8 cellular contexts compared by ENCODE assay signal in genomic region chr17:56913867-56914640, GRCh38. TPM values are rescaled to one million over a fixed set of nuclear protein-coding genes. Genes with fewer than 3 reads are reported as not detected.
DNase-seq lines count a peak whose midpoint lies in the region; ATAC-seq and TF ChIP-seq lines count a peak whose summit lies in the region.

Gene TRIM25, minus strand, starts transcription at chr17:56914049. Its CDS starts 61 bp downstream, at chr17:56913988.

- peak; percentile 65 for ATAC-seq in HG02884 (IDR thresholded peaks at IDR 0.05; ENCODE audit: unreplicated experiment)

- H3K27me3 ChIP-seq in right atrium auricular region = no peaks in the 10 kb centered on the region
- H3K27me3 ChIP-seq in uterus = no peaks in the 10 kb centered on the region

- TF ChIP-seq CTCF in right atrium auricular region (IDR thresholded peaks at IDR 0.05) (no peak), uterus (IDR thresholded peaks at IDR 0.05) (no peak)

- H3K27ac ChIP-seq in angular gyrus (ENCODE audit: low read depth, low read length) = peak within 1 kb of the TSS; percentile 62
- H3K27ac ChIP-seq in right atrium auricular region = peak within 1 kb of the TSS; percentile 83 to 86
- H3K27ac ChIP-seq in uterus = peak within 1 kb of the TSS; percentile 89 to 90

- peak; percentile 100 for TF ChIP-seq POLR2A in GM15510 (IDR thresholded peaks at IDR 0.05; ENCODE audit: borderline replicate concordance, extremely low read depth, insufficient read length)
- peak; percentile 89 to 97 for TF ChIP-seq POLR2A in uterus (IDR thresholded peaks at IDR 0.05)

- peak; percentile 76 to 88 for DNase-seq in NCI-H187 (lab: John Stamatoyannopoulos, UW)
- DNase-seq in T-helper 2 cell = peak; percentile 72 to 94 (median 84)
- DNase-seq in right atrium auricular region (ENCODE audit: low spot score) = peak; percentile 95
- peak; percentile 61 for DNase-seq in pulmonary artery endothelial cell (ENCODE audit: low read depth, low spot score)
- DNase-seq in uterus = peak; percentile 87 to 94

- H3K9me3 ChIP-seq in right atrium auricular region = no peaks in the 10 kb centered on the region
- peaks cover 0 to 3% of the 10 kb centered on the region in 2 donors for H3K9me3 ChIP-seq in uterus

- intact Hi-C loops in uterus (cut with DNase I; ENCODE audit: low total_unique reads) = no loop called here

- H3K4me1 ChIP-seq in right atrium auricular region = peaks cover 0 to 51% of the 10 kb centered on the region in 2 donors
- H3K4me1 ChIP-seq in uterus = no peaks in the 10 kb centered on the region

- peak within 1 kb of the TSS; percentile 77 to 83 for H3K4me3 ChIP-seq in right atrium auricular region
- peak within 1 kb of the TSS; percentile 89 for H3K4me3 ChIP-seq in uterus

- no peaks in the 10 kb centered on the region for H3K36me3 ChIP-seq in right atrium auricular region
- no peaks in the 10 kb centered on the region for H3K36me3 ChIP-seq in uterus

RNA-seq across cellular contexts. Expression of gene TRIM25, which starts in this region (rescaled TPM):
- total RNA-seq in right atrium auricular region = 10 to 100 TPM in 1 of 2 donors, 1 to 10 TPM in 1; 7.5 to 17.6 TPM
- total RNA-seq in pulmonary artery endothelial cell = 27.5 and 32.9 TPM in 2 replicates
- total RNA-seq in uterus = 10 to 100 TPM; 17.4 to 80.0 (median 35.0) TPM

Comparison
In these comparisons a context has a peak if more than half of its experiments do, and no peak if none do; other contexts are left out.
1. Peak in every context shown above with its lines: DNase-seq, ATAC-seq, H3K4me3 ChIP-seq and H3K27ac ChIP-seq.